In the genomic region with DNA sequence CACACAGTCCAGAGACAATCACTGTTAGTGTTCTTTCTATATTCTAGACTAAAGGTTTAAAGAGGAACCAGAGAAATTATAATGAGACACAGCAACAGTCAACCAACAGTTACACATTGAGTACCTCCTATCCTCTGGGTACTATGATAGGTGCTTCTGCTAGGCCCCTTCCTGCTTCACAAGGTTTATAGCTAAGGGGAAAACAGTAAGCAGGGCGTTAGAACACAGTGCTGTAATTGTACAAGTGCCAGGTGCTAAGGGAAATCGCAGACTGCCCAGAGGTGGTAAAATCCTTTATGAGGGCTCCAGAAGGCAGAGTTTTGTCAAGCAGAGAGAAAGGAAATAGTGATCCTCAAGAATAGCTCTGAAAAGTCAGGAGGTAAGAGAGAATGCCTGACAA, we compare ENCODE assay signal across 15 cellular contexts.
A peak's percentile ranks its signal among the peaks of the same experiment; 100 is the strongest.
DNase-seq lines count a peak whose midpoint lies in the region; ATAC-seq and TF ChIP-seq lines count a peak whose summit lies in the region.
"Had no signal": no experiment of that assay in that cellular context is flagged by ENCODE, and none has a peak within 500 bp of the region (broad histone marks: within the 10 kb centered on the region; RNA-seq: fewer than 3 reads in every experiment).

No MANE protein-coding gene starts in this region.

- H3K9me3 ChIP-seq in heart left ventricle = no peaks in the 10 kb centered on the region
- no peaks in the 10 kb centered on the region for H3K9me3 ChIP-seq in upper lobe of right lung

- intact Hi-C loops in left colon (cut with DNase I, micrococcal nuclease) (no loop called here), heart left ventricle (cut with DNase I) (no loop called here), upper lobe of right lung (cut with DNase I) (no loop called here)

- TF ChIP-seq POLR2A in heart left ventricle (IDR thresholded peaks at IDR 0.05) = no peak

- H3K27me3 ChIP-seq in rectal smooth muscle tissue (ENCODE audit: control insufficient read depth, insufficient read depth, low read length) (no peaks in the 10 kb centered on the region), heart left ventricle (no peaks in the 10 kb centered on the region), upper lobe of right lung (no peaks in the 10 kb centered on the region)
- H3K27me3 ChIP-seq: BLaER1 treated with 17β-estradiol and CSF1 and Interleukin-3, amounts not matched to agents 10 nM and 100 nM had no signal

- H3K4me3 ChIP-seq in rectal smooth muscle tissue (ENCODE audit: low read length) (no peak overlapping the region), heart left ventricle (no peak overlapping the region), upper lobe of right lung (no peak overlapping the region)
- H3K4me3 ChIP-seq: BLaER1 treated with 17β-estradiol and CSF1 and Interleukin-3, amounts not matched to agents 10 nM and 100 nM; GM23338 had no signal

- H3K27ac ChIP-seq in rectal smooth muscle tissue (ENCODE audit: low read depth, low read length) = peak overlapping the region; percentile 78
- H3K27ac ChIP-seq in heart left ventricle = peak overlapping the region in 1 of 12 donors; percentile 61
- no peak overlapping the region for H3K27ac ChIP-seq in upper lobe of right lung
- H3K27ac ChIP-seq: BLaER1 treated with 17β-estradiol and CSF1 and Interleukin-3, amounts not matched to agents 10 nM and 100 nM had no signal

- peak; percentile 2 for DNase-seq in NCI-H748 (lab: John Stamatoyannopoulos, UW; ENCODE audit: unreplicated experiment)
- DNase-seq in NCI-H748 treated with DMSO at 0.1 percent for 48 hours (lab: John Stamatoyannopoulos, UW) = no peak
- DNase-seq in left colon = peak in 1 of 2 donors; percentile 26
- no peak for DNase-seq in DMS53 (lab: John Stamatoyannopoulos, UW)
- DNase-seq in heart left ventricle = no peak
- no peak for DNase-seq in upper lobe of right lung
- DNase-seq: Calu3; CD8-positive, alpha-beta T cell; DMS79; GDM1; HCEC 1CT; IMR-90 had no signal

- no peak for TF ChIP-seq CTCF in heart left ventricle (IDR thresholded peaks at IDR 0.05)
- no peak for TF ChIP-seq CTCF in upper lobe of right lung (IDR thresholded peaks at IDR 0.05)

- H3K9ac ChIP-seq in rectal smooth muscle tissue (ENCODE audit: low read length) = no peak overlapping the region
- H3K9ac ChIP-seq: BLaER1 treated with 17β-estradiol and CSF1 and Interleukin-3, amounts not matched to agents 10 nM and 100 nM had no signal

- ATAC-seq in left colon = peak; percentile 95
- no peak for ATAC-seq in heart left ventricle
- no peak for ATAC-seq in upper lobe of right lung
- ATAC-seq: CD8-positive, alpha-beta T cell; GM23338 had no signal

- peaks cover 3% of the 10 kb centered on the region for H3K4me1 ChIP-seq in rectal smooth muscle tissue (ENCODE audit: control insufficient read depth, insufficient read depth, low read length)
- peaks cover 0 to 6% (median 0%) of the 10 kb centered on the region in 12 donors for H3K4me1 ChIP-seq in heart left ventricle
- H3K4me1 ChIP-seq in upper lobe of right lung = peaks cover 5% of the 10 kb centered on the region
- H3K4me1 ChIP-seq: BLaER1 treated with 17β-estradiol and CSF1 and Interleukin-3, amounts not matched to agents 10 nM and 100 nM had no signal

- H3K36me3 ChIP-seq in rectal smooth muscle tissue (ENCODE audit: control insufficient read depth, insufficient read depth, low read length) = no peaks in the 10 kb centered on the region
- no peaks in the 10 kb centered on the region for H3K36me3 ChIP-seq in heart left ventricle
- no peaks in the 10 kb centered on the region for H3K36me3 ChIP-seq in upper lobe of right lung
- H3K36me3 ChIP-seq: BLaER1 treated with 17β-estradiol and CSF1 and Interleukin-3, amounts not matched to agents 10 nM and 100 nM had no signal

- 66 to 85% (median 71%) methylated on average over 2 of the region's 2 CpGs for WGBS in heart left ventricle, 4 donors
